In the genomic region with DNA sequence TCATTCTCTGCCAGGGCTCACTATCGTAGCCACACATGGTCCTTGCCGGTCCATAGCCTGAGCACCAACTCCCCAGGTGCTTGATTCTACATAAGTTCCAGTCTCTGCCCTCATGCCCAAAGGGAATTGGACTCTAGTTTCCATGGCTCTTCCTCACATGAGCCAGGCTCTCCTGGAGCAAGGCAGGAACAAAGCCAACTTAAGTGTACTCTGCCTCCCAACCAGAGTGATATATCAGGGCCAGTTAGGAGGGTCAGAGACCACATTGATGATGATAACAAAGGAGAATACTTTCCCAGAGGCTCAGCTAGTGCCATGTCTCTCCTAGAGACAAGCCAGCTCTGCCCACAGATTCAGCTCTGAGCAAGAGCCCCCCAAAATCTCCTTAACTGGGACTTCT, we compare ENCODE assay signal across 24 cellular contexts.
DNase-seq lines count a peak whose midpoint lies in the region; ATAC-seq and TF ChIP-seq lines count a peak whose summit lies in the region.
"Had no signal": no experiment of that assay in that cellular context is flagged by ENCODE, and none has a peak within 500 bp of the region (broad histone marks: within the 10 kb centered on the region; RNA-seq: fewer than 3 reads in every experiment).

No MANE protein-coding gene starts in this region.

- no peak overlapping the region for H2AFZ ChIP-seq in PC-3 (ENCODE audit: low read length)
- H2AFZ ChIP-seq: neural progenitor cell, parathyroid adenoma had no signal

- no peaks in the 10 kb centered on the region for H3K79me2 ChIP-seq in PC-3 (ENCODE audit: low read length)

- BruUV-seq in PC-3 (replicated peaks; lab: Mats Ljungman, UMichigan), result no TSS peak

- peak overlapping the region; percentile 66 for H3K27ac ChIP-seq in PC-3 (ENCODE audit: low read length)
- H3K27ac ChIP-seq in right lobe of liver, result peak overlapping the region; percentile 17 to 93 (median 82)
- H3K27ac ChIP-seq: gastrocnemius medialis, neural progenitor cell, parathyroid adenoma, testis, VCaP had no signal

- H3K4me1 ChIP-seq in PC-3 (ENCODE audit: insufficient read depth, low read length) (peaks cover 18% of the 10 kb centered on the region), right lobe of liver (peaks cover 0 to 51% (median 21%) of the 10 kb centered on the region in 4 donors)
- H3K4me1 ChIP-seq: gastrocnemius medialis, neural progenitor cell, parathyroid adenoma had no signal

- TF ChIP-seq POLR2A in right lobe of liver (IDR thresholded peaks at IDR 0.05), result no peak

- H3K9ac ChIP-seq in PC-3 (ENCODE audit: low read length), result no peak overlapping the region
- H3K9ac ChIP-seq: neural progenitor cell, parathyroid adenoma had no signal

- ATAC-seq in PC-3 (no peak), right lobe of liver (peak; percentile 65 to 78 (median 74)), HG03521 (IDR thresholded peaks at IDR 0.05; ENCODE audit: unreplicated experiment) (no peak)
- ATAC-seq: activated CD4-positive, alpha-beta T cell treated with anti-CD3 and anti-CD28 coated beads for 36 hours; activated CD8-positive, alpha-beta T cell treated with anti-CD3 and anti-CD28 coated beads, Interleukin-2, amount 10 ng/mL, durations not matched to agents 7 days and 5 days; activated naive CD4-positive, alpha-beta T cell treated with anti-CD3 and anti-CD28 coated beads, Interleukin-2, amount 50 U/mL, for 72 hours; gastrocnemius medialis; stimulated activated naive CD8-positive, alpha-beta T cell treated with anti-CD3 and anti-CD28 coated beads, Interleukin-15, Interleukin-2, amounts not matched to agents 100 U/mL and 50 U/mL, for 24 hours had no signal

- 0 out of 2 replicates have a peak, but pooled peaks cover 3% of the 10 kb centered on the region for H4K20me1 ChIP-seq in PC-3 (ENCODE audit: low read length)

- H3K4me3 ChIP-seq in PC-3 (ENCODE audit: low read length), result no peak overlapping the region
- no peak overlapping the region for H3K4me3 ChIP-seq in right lobe of liver
- H3K4me3 ChIP-seq: gastrocnemius medialis, neural progenitor cell, smooth muscle cell, testis had no signal

- DNase-seq in NCI-H2107 treated with DMSO at 0.1 percent for 48 hours (lab: John Stamatoyannopoulos, UW; ENCODE audit: unreplicated experiment) (peak; percentile 20), NCI-H2107 (lab: John Stamatoyannopoulos, UW) (no peak), PC-3 (no peak), right lobe of liver (peak in 1 of 3 donors; percentile 69), kidney glomerular epithelial cell (lab: John Stamatoyannopoulos, UW) (no peak), mucosa of gallbladder (ENCODE audit: low spot score) (no peak)
- no peak for DNase-seq in activated CD8-positive, alpha-beta memory T cell treated with anti-CD3 and anti-CD28 coated beads, Interleukin-2, amount 50 U/mL, for 48 hours
- DNase-seq: activated CD4-positive, alpha-beta T cell treated with anti-CD3 and anti-CD28 coated beads for 36 hours; activated CD8-positive, alpha-beta T cell treated with anti-CD3 and anti-CD28 coated beads, Interleukin-2, amount 10 ng/mL, durations not matched to agents 7 days and 5 days; activated effector memory CD4-positive, alpha-beta T cell treated with Interleukin-2 at 50 U/mL for 16 hours; activated T-cell treated with anti-CD3 and anti-CD28 coated beads for 4 hours; amygdala; CD4-positive, alpha-beta memory T cell; gastrocnemius medialis; NCI-H1694; stimulated activated naive CD8-positive, alpha-beta T cell treated with anti-CD3 and anti-CD28 coated beads, Interleukin-15, Interleukin-2, amounts not matched to agents 100 U/mL and 50 U/mL, for 24 hours; T-helper 9 cell; testis had no signal

- intact Hi-C loops in PC-3 (cut with micrococcal nuclease) (loop anchor here (5.0 kb wide), 1 partner anchor 43 kb away; no protein-coding TSS in a partner anchor), right lobe of liver (cut with DNase I) (no loop called here)

- CTCF ChIA-PET in PC-3 (lab: Charles Lee), result no interaction called here

- POLR2A ChIA-PET in PC-3 (lab: Charles Lee; ENCODE audit: unreplicated experiment), result no interaction called here

- H3K36me3 ChIP-seq in PC-3 (ENCODE audit: low read depth, low read length) (peaks cover 16% of the 10 kb centered on the region), right lobe of liver (no peaks in the 10 kb centered on the region)
- H3K36me3 ChIP-seq: neural progenitor cell had no signal

- H3K27me3 ChIP-seq in PC-3 (ENCODE audit: low read length) (no peaks in the 10 kb centered on the region), right lobe of liver (no peaks in the 10 kb centered on the region)
- H3K27me3 ChIP-seq: gastrocnemius medialis, neural progenitor cell, testis had no signal

- WGBS in right lobe of liver (ENCODE audit: insufficient coverage, low coverage, low lambda C conversion rate, missing lambda C conversion rate), result 50% methylated on average over 2 of the region's 2 CpGs

- H3K9me3 ChIP-seq in PC-3 (ENCODE audit: low read length) (no peaks in the 10 kb centered on the region), right lobe of liver (no peaks in the 10 kb centered on the region)
- H3K9me3 ChIP-seq: gastrocnemius medialis, testis had no signal

- no peak for TF ChIP-seq CTCF in PC-3 (conservative IDR thresholded peaks at IDR 0.05; ENCODE audit: low read depth, low read length)
- TF ChIP-seq CTCF in right lobe of liver (IDR thresholded peaks at IDR 0.05), result no peak

- H3K4me2 ChIP-seq in PC-3 (ENCODE audit: low read length), result peak overlapping the region; percentile 41; the same call in 1 of the 2 replicates
- H3K4me2 ChIP-seq: neural progenitor cell, smooth muscle cell had no signal

- no peaks in the 10 kb centered on the region for H3F3A ChIP-seq in PC-3 (ENCODE audit: low read length, unreplicated experiment)

- no peaks in the 10 kb centered on the region for H3K9me2 ChIP-seq in PC-3 (replicated peaks; ENCODE audit: low read length)

Comparison
In these comparisons a context has a peak if more than half of its experiments do, and no peak if none do; other contexts are left out.
1. ATAC-seq: peak in right lobe of liver (4 of 4); none in PC-3 (single experiment) and HG03521 (single experiment).